ENCODE assay signal across 1 cellular context in genomic region chr7:65937296-65937695, GRCh38.
TF ChIP-seq lines count a peak whose summit lies in the region.

No MANE protein-coding gene starts in this region.

TF ChIP-seq in WTC11, 78 proteins besides CTCF, POLR2A, EP300 and RAD21 (continued from another document):
- TF ChIP-seq PRDM15 (CRISPR knock-in tag; IDR thresholded peaks at IDR 0.05): no peak
TF ChIP-seq in WTC11: peak in this region for 0.
